12 cellular contexts compared by ENCODE assay signal in the genomic region with DNA sequence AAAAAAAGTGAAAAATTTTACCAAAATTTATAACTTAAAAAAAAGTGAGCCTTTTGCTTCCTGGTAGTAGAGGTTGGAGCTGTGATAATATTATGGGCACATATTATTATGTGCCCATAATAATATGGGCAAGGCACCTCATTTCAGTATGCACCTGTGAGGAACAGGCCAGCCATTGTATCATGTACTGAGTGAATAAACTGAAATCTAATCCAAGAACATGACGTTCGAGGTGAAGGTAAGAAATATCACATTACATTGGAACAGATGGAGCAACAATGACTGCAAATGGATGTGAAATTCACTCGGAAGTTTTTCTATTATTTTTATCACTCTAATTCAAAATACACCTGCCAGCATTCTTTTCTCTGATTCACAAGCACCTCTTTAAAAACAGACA.
"Had no signal": no experiment of that assay in that cellular context is flagged by ENCODE, and none has a peak within 500 bp of the region (broad histone marks: within the 10 kb centered on the region; RNA-seq: fewer than 3 reads in every experiment).

No MANE protein-coding gene starts in this region.

- H3K27ac ChIP-seq: breast epithelium, right atrium auricular region, skin epidermis had no signal

- H3K36me3 ChIP-seq: breast epithelium, right atrium auricular region had no signal

- DNase-seq: activated CD4-positive, alpha-beta T cell treated with anti-CD3 and anti-CD28 coated beads for 4 hours; activated CD8-positive, alpha-beta memory T cell treated with anti-CD3 and anti-CD28 coated beads, Interleukin-2, amount 50 U/mL, for 4 hours; activated CD8-positive, alpha-beta T cell treated with anti-CD3 and anti-CD28 coated beads for 36 hours; activated gamma-delta T cell treated with Interleukin-2 at 50 U/mL for 16 hours; activated T-cell treated with anti-CD3 and anti-CD28 coated beads, Interleukin-2, amount 50 U/mL, for 72 hours; aorta; dermis blood vessel endothelial cell; left colon; naive thymus-derived CD4-positive, alpha-beta T cell had no signal

- H3K4me3 ChIP-seq: breast epithelium, right atrium auricular region, skin epidermis had no signal

- H3K27me3 ChIP-seq: breast epithelium, right atrium auricular region had no signal

- ATAC-seq: activated CD8-positive, alpha-beta T cell treated with anti-CD3 and anti-CD28 coated beads for 36 hours; activated T-cell treated with anti-CD3 and anti-CD28 coated beads, Interleukin-2, amount 50 U/mL, for 72 hours; left colon; naive thymus-derived CD4-positive, alpha-beta T cell had no signal
